Comparison of ENCODE assay signal across 8 cellular contexts in genomic region chr7:29921404-29922010, GRCh38.
A peak's percentile ranks its signal among the peaks of the same experiment; 100 is the strongest.
DNase-seq lines count a peak whose midpoint lies in the region; ATAC-seq and TF ChIP-seq lines count a peak whose summit lies in the region.

No MANE protein-coding gene starts in this region.

- TF ChIP-seq CTCF in neural cell (IDR thresholded peaks at IDR 0.05; ENCODE audit: poor library complexity, severe bottlenecking), result peak; percentile 87

- H3K9me2 ChIP-seq in neural cell (ENCODE audit: insufficient read depth, low read length), result no peaks in the 10 kb centered on the region

- H3K79me2 ChIP-seq in neural cell (replicated peaks; ENCODE audit: insufficient read depth, low read length), result no peaks in the 10 kb centered on the region

- DNase-seq in DMS53 treated with DMSO at 0.1 percent for 48 hours (lab: John Stamatoyannopoulos, UW; ENCODE audit: unreplicated experiment) (peak; percentile 72), NCI-H526 (lab: John Stamatoyannopoulos, UW) (peak; percentile 61 to 80), fibroblast of gingiva (ENCODE audit: low read depth) (peak; percentile 41), putamen (ENCODE audit: low spot score) (no peak)
- peak; percentile 61 for DNase-seq in activated CD8-positive, alpha-beta memory T cell treated with anti-CD3 and anti-CD28 coated beads, Interleukin-2, amount 10 ng/mL, durations not matched to agents 7 days and 5 days

- CTCF ChIA-PET in activated CD8-positive, alpha-beta memory T cell treated with anti-CD3 and anti-CD28 coated beads, Interleukin-2, amount 10 ng/mL, durations not matched to agents 7 days and 5 days (lab: Charles Lee), result interaction anchor here (1.0 to 3.3 kb wide), 18 partner anchors 8 to 358 kb away, joined by 3 to 14 read pairs (median 4); partner anchors contain the start of genes PLEKHA8 and PRR15

- no peaks in the 10 kb centered on the region for H3K4me1 Mint-ChIP-seq in activated CD8-positive, alpha-beta memory T cell treated with anti-CD3 and anti-CD28 coated beads, Interleukin-2, amount 10 ng/mL, durations not matched to agents 7 days and 5 days

- no peak for TF ChIP-seq EP300 in neural cell (conservative IDR thresholded peaks at IDR 0.05; ENCODE audit: poor library complexity, severe bottlenecking)

- ATAC-seq in GM21360 (IDR thresholded peaks at IDR 0.05; ENCODE audit: unreplicated experiment) (peak; percentile 89), HG03565 (IDR thresholded peaks at IDR 0.05; ENCODE audit: unreplicated experiment) (peak; percentile 79)
- peak; percentile 84 for ATAC-seq in activated CD8-positive, alpha-beta memory T cell treated with anti-CD3 and anti-CD28 coated beads, Interleukin-2, amount 10 ng/mL, durations not matched to agents 7 days and 5 days

- H3K27me3 ChIP-seq in neural cell (ENCODE audit: insufficient read depth, low read depth, low read length), result no peaks in the 10 kb centered on the region

- H3F3A ChIP-seq in neural cell (ENCODE audit: insufficient read depth, low read length, poor library complexity, severe bottlenecking), result no peaks in the 10 kb centered on the region

- H3K27me3 Mint-ChIP-seq in activated CD8-positive, alpha-beta memory T cell treated with anti-CD3 and anti-CD28 coated beads, Interleukin-2, amount 10 ng/mL, durations not matched to agents 7 days and 5 days, result peaks cover 13% of the 10 kb centered on the region

- H3K36me3 ChIP-seq in neural cell (ENCODE audit: insufficient read depth, low read length), result peaks cover 29% of the 10 kb centered on the region

- no peaks in the 10 kb centered on the region for H3K9me3 Mint-ChIP-seq in activated CD8-positive, alpha-beta memory T cell treated with anti-CD3 and anti-CD28 coated beads, Interleukin-2, amount 10 ng/mL, durations not matched to agents 7 days and 5 days (ENCODE audit: low read depth)

- H4K20me1 ChIP-seq in neural cell (ENCODE audit: insufficient read depth), result no peaks in the 10 kb centered on the region

- no peaks in the 10 kb centered on the region for H3K9me3 ChIP-seq in neural cell (ENCODE audit: low read length)

- H3K9ac ChIP-seq in neural cell (ENCODE audit: low read length), result no peak overlapping the region

- no peak overlapping the region for H3K27ac Mint-ChIP-seq in activated CD8-positive, alpha-beta memory T cell treated with anti-CD3 and anti-CD28 coated beads, Interleukin-2, amount 10 ng/mL, durations not matched to agents 7 days and 5 days

- H3K4me2 ChIP-seq in neural cell (ENCODE audit: low read length), result no peak overlapping the region

- TF ChIP-seq RAD21 in neural cell (conservative IDR thresholded peaks at IDR 0.05), result peak; percentile 84

- no peak overlapping the region for H3K27ac ChIP-seq in neural cell (ENCODE audit: low read length)

- H3K4me3 Mint-ChIP-seq in activated CD8-positive, alpha-beta memory T cell treated with anti-CD3 and anti-CD28 coated beads, Interleukin-2, amount 10 ng/mL, durations not matched to agents 7 days and 5 days, result no peak overlapping the region

- H3K36me3 Mint-ChIP-seq in activated CD8-positive, alpha-beta memory T cell treated with anti-CD3 and anti-CD28 coated beads, Interleukin-2, amount 10 ng/mL, durations not matched to agents 7 days and 5 days, result no peaks in the 10 kb centered on the region

- no peak overlapping the region for H3K4me3 ChIP-seq in neural cell (ENCODE audit: low read length)

- H2AFZ ChIP-seq in neural cell (ENCODE audit: low read depth, low read length), result no peak overlapping the region

TF ChIP-seq in neural cell, 6 proteins besides CTCF, POLR2A, EP300 and RAD21:
- no peak for TF ChIP-seq MXI1 (conservative IDR thresholded peaks at IDR 0.05; ENCODE audit: poor library complexity, severe bottlenecking)
- no peak for TF ChIP-seq EZH2 (IDR thresholded peaks at IDR 0.05; ENCODE audit: borderline replicate concordance, insufficient read depth, low read length, poor library complexity, severe bottlenecking)
- TF ChIP-seq REST (IDR thresholded peaks at IDR 0.05; ENCODE audit: borderline replicate concordance), result no peak
- TF ChIP-seq SMC3 (conservative IDR thresholded peaks at IDR 0.05; ENCODE audit: poor library complexity), result peak; percentile 90
- peak; percentile 38 for TF ChIP-seq TAF1 (IDR thresholded peaks at IDR 0.05; ENCODE audit: low read depth)
- no peak for TF ChIP-seq POLR2AphosphoS5 (IDR thresholded peaks at IDR 0.05)
